ENCODE assay signal across 9 cellular contexts in genomic region chr4:84691170-84691691, GRCh38.
DNase-seq lines count a peak whose midpoint lies in the region; ATAC-seq, FAIRE-seq and TF ChIP-seq lines count a peak whose summit lies in the region.
"Had no signal": no experiment of that assay in that cellular context is flagged by ENCODE, and none has a peak within 500 bp of the region (broad histone marks: within the 10 kb centered on the region; RNA-seq: fewer than 3 reads in every experiment).

No MANE protein-coding gene starts in this region.

- no peak for TF ChIP-seq CTCF in BJ (IDR thresholded peaks at IDR 0.05; ENCODE audit: insufficient read depth, low read depth, low read length)
- no peak for TF ChIP-seq CTCF in Loucy (conservative IDR thresholded peaks at IDR 0.05; ENCODE audit: low read length)
- TF ChIP-seq CTCF in K562 (IDR thresholded peaks at IDR 0.05 in 2 of 3, conservative IDR thresholded peaks at IDR 0.05 in 1 of 3; ENCODE audit: insufficient read depth in 2 of 3, low read depth in 1 of 3, low read length in 3 of 3), result no peak

- no peaks in the 10 kb centered on the region for H3K9me1 ChIP-seq in K562 (ENCODE audit: control insufficient read depth, insufficient read depth, low read length)

- H2BK15ac ChIP-seq in mesendoderm (replicated peaks; ENCODE audit: low read depth), result no peak overlapping the region

- H4K20me1 ChIP-seq in Loucy (ENCODE audit: insufficient read depth, low read length, poor library complexity, severe bottlenecking) (no peaks in the 10 kb centered on the region), K562 (replicated peaks; ENCODE audit: control insufficient read depth, insufficient read depth, low read length) (no peaks in the 10 kb centered on the region)

- H3K27ac ChIP-seq in K562 (ENCODE audit: extremely low read depth, low read depth, low read length) (no peak overlapping the region), mesendoderm (ENCODE audit: low read depth, low read length) (no peak overlapping the region)

- in situ Hi-C loops in K562 (cut with MboI), result no loop called here

- no peak overlapping the region for H2BK5ac ChIP-seq in mesendoderm (ENCODE audit: low read length)

- H3K27me3 ChIP-seq in BJ (ENCODE audit: control insufficient read depth, insufficient read depth, low read length) (no peaks in the 10 kb centered on the region), Loucy (ENCODE audit: insufficient read depth, low read length, poor library complexity, severe bottlenecking) (no peaks in the 10 kb centered on the region), K562 (ENCODE audit: control insufficient read depth in 2 of 2, insufficient read depth in 2 of 2, low read length in 2 of 2) (no peaks in the 10 kb centered on the region), mesendoderm (ENCODE audit: insufficient read depth, low read length, poor library complexity) (no peaks in the 10 kb centered on the region)

- ATAC-seq in K562, result no peak
- no peak for ATAC-seq in left colon

- BruUV-seq in K562 (replicated peaks; lab: Mats Ljungman, UMichigan), result no TSS peak

- intact Hi-C loops in K562 (cut with micrococcal nuclease) (no loop called here), left colon (cut with DNase I, micrococcal nuclease) (no loop called here)

- H3K4me1 ChIP-seq in Loucy (ENCODE audit: insufficient read depth, low read length, poor library complexity, severe bottlenecking) (peaks cover 33% of the 10 kb centered on the region), K562 (replicated peaks in 1 of 2; ENCODE audit: control insufficient read depth in 2 of 2, insufficient read depth in 2 of 2, low read length in 2 of 2) (no peaks in the 10 kb centered on the region; a peak in 2 of 5 replicates), mesendoderm (ENCODE audit: control insufficient read depth, low read depth, low read length) (no peaks in the 10 kb centered on the region)

- FAIRE-seq in K562 (lab: Jason Lieb, UNC), result no peak

- H3K79me1 ChIP-seq in mesendoderm (ENCODE audit: low read length), result no peaks in the 10 kb centered on the region

- peak; percentile 59 for DNase-seq in BJ (ENCODE audit: low read depth)
- DNase-seq in K562 (ENCODE audit: extremely low read depth in 1 of 4, low spot score in 3 of 4), result peak in 3 of 4 experiments; percentile 11 to 14 (median 13)
- DNase-seq in mesendoderm, result peak; percentile 40
- no peak for DNase-seq in left colon
- no peak for DNase-seq in DMS153 treated with DMSO at 0.1 percent for 48 hours (lab: John Stamatoyannopoulos, UW; ENCODE audit: unreplicated experiment)
- no peak for DNase-seq in NCI-H2196 (lab: John Stamatoyannopoulos, UW; ENCODE audit: unreplicated experiment)
- DNase-seq in cortex of kidney (lab: John Stamatoyannopoulos, UW), result no peak
- DNase-seq: NCI-H1048 had no signal

- POLR2A ChIA-PET in BJ (lab: Charles Lee), result interaction anchor here (0.5 kb wide), 1 partner anchor 37 kb away, joined by 4 read pairs; no protein-coding TSS in a partner anchor
- POLR2A ChIA-PET in K562 (lab: Yijun Ruan, JAX), result interaction anchor here (0.6 kb wide), 1 partner anchor 326 kb away, joined by 4 read pairs; no protein-coding TSS in a partner anchor

- H2BK120ac ChIP-seq in mesendoderm (ENCODE audit: low read depth, low read length), result no peak overlapping the region

- no peak overlapping the region for H3K56ac ChIP-seq in mesendoderm (ENCODE audit: low read length)

- H2AFZ ChIP-seq in Loucy (ENCODE audit: low read length) (no peak overlapping the region), K562 (ENCODE audit: low read depth, low read length) (no peak overlapping the region; the same call in 1 of the 2 replicates)

- H3K4me3 ChIP-seq in BJ (ENCODE audit: low read depth, low read length) (no peak overlapping the region), Loucy (ENCODE audit: low read length, poor library complexity, severe bottlenecking) (no peak overlapping the region), K562 (no peak overlapping the region), mesendoderm (ENCODE audit: low read length) (no peak overlapping the region)

- no peak overlapping the region for H3K4ac ChIP-seq in mesendoderm (ENCODE audit: low read depth, low read length)

- H3K9me3 ChIP-seq in Loucy (ENCODE audit: insufficient read depth, low read depth, low read length), result no peaks in the 10 kb centered on the region
- no peaks in the 10 kb centered on the region for H3K9me3 ChIP-seq in K562 (replicated peaks; ENCODE audit: control insufficient read depth, insufficient read depth, low read depth, low read length)

- TF ChIP-seq RAD21 in K562 (CRISPR knock-in tag; conservative IDR thresholded peaks at IDR 0.05 in 1 of 2, IDR thresholded peaks at IDR 0.05 in 1 of 2), result no peak

- H3K36me3 ChIP-seq in BJ (ENCODE audit: control insufficient read depth, insufficient read depth, low read length) (peaks cover 13% of the 10 kb centered on the region), Loucy (ENCODE audit: insufficient read depth, low read length) (peaks cover 29% of the 10 kb centered on the region; the same call in 1 of the 2 replicates), K562 (ENCODE audit: control insufficient read depth, insufficient read depth, low read length) (no peaks in the 10 kb centered on the region), mesendoderm (ENCODE audit: control insufficient read depth, insufficient read depth, low read length) (peaks cover 6% of the 10 kb centered on the region)

- no peak overlapping the region for H4K5ac ChIP-seq in mesendoderm (ENCODE audit: low read length)

- CTCF ChIA-PET in BJ (lab: Yijun Ruan, JAX) (interaction anchor here (1.5 kb wide), 1 partner anchor 10 kb away, joined by 4 read pairs; no protein-coding TSS in a partner anchor), K562 (lab: Yijun Ruan, JAX; ENCODE audit: low intra/inter-chr PET ratio) (no interaction called here)

- no peaks in the 10 kb centered on the region for H3K9me2 ChIP-seq in Loucy (replicated peaks; ENCODE audit: low read depth, low read length)

- H3K18ac ChIP-seq in mesendoderm (ENCODE audit: low read length), result no peak overlapping the region

- no peaks in the 10 kb centered on the region for H3F3A ChIP-seq in Loucy (ENCODE audit: low read depth)

- H3K79me2 ChIP-seq in Loucy (ENCODE audit: insufficient read depth, low read length), result no peaks in the 10 kb centered on the region
- no peaks in the 10 kb centered on the region for H3K79me2 ChIP-seq in K562 (ENCODE audit: control insufficient read depth, insufficient read depth, low read length)
- H3K79me2 ChIP-seq in mesendoderm (ENCODE audit: control insufficient read depth, insufficient read depth, low read length), result no peaks in the 10 kb centered on the region

- no peak overlapping the region for H4K8ac ChIP-seq in mesendoderm (ENCODE audit: low read depth, low read length)

- H3K4me2 ChIP-seq in Loucy (ENCODE audit: low read depth, low read length, poor library complexity, severe bottlenecking) (peak overlapping the region; percentile 18), K562 (ENCODE audit: insufficient read depth, low read length) (no peak overlapping the region), mesendoderm (ENCODE audit: low read length) (no peak overlapping the region)

- no peak overlapping the region for H2AK5ac ChIP-seq in mesendoderm (ENCODE audit: low read length)

- H3K9ac ChIP-seq in Loucy (ENCODE audit: low read depth, low read length, poor library complexity, severe bottlenecking) (no peak overlapping the region), K562 (ENCODE audit: insufficient read depth in 1 of 2, low read depth in 2 of 2, low read length in 2 of 2) (no peak overlapping the region), mesendoderm (ENCODE audit: low read length) (no peak overlapping the region)

- TF ChIP-seq EP300 in K562 (IDR thresholded peaks at IDR 0.05; ENCODE audit: low read length), result no peak

- H3K23ac ChIP-seq in mesendoderm (ENCODE audit: low read length), result no peak overlapping the region

- WGBS in K562 (ENCODE audit: insufficient coverage, low coverage, missing lambda C conversion rate), result 55% methylated on average over 1 of the region's 1 CpG
- WGBS in mesendoderm (ENCODE audit: extremely low coverage, insufficient coverage, low lambda C conversion rate), result no CpG with 5 or more reads among the region's 1 CpG

- no peak for TF ChIP-seq POLR2A in K562 (conservative IDR thresholded peaks at IDR 0.05)

TF ChIP-seq in K562, 482 proteins besides CTCF, POLR2A, EP300 and RAD21 (continues in another document):
- no peak for TF ChIP-seq FIP1L1 (IDR thresholded peaks at IDR 0.05; ENCODE audit: low read depth, low read length, poor library complexity, severe bottlenecking)
- no peak for TF ChIP-seq ZFX (CRISPR knock-in tag; IDR thresholded peaks at IDR 0.05)
- no peak for TF ChIP-seq PPARD (CRISPR knock-in tag; IDR thresholded peaks at IDR 0.05)
- TF ChIP-seq RBM34 (IDR thresholded peaks at IDR 0.05; ENCODE audit: borderline replicate concordance, insufficient read depth, low read length), result no peak
- TF ChIP-seq MAX (CRISPR knock-in tag; IDR thresholded peaks at IDR 0.05), result no peak
- 0 out of 2 replicates have a peak, but pooled peaks have one; percentile 34 for TF ChIP-seq MAFG (tag; conservative IDR thresholded peaks at IDR 0.05)
- no peak for TF ChIP-seq RBBP5 (IDR thresholded peaks at IDR 0.05; ENCODE audit: borderline replicate concordance, insufficient read depth, low read length, poor library complexity, severe bottlenecking)
- TF ChIP-seq NR4A1 (CRISPR knock-in tag; IDR thresholded peaks at IDR 0.05), result no peak
- no peak for TF ChIP-seq NR4A1 (tag; IDR thresholded peaks at IDR 0.05)
- peak; percentile 31; the same call in 1 of the 2 replicates for TF ChIP-seq ARID1B (IDR thresholded peaks at IDR 0.05)
- no peak for TF ChIP-seq HBP1 (CRISPR knock-in tag; IDR thresholded peaks at IDR 0.05)
- no peak for TF ChIP-seq TRIM24 (IDR thresholded peaks at IDR 0.05)

Comparison
In these comparisons a context has a peak if more than half of its experiments do, and no peak if none do; other contexts are left out.
1. DNase-seq: peak in BJ (single experiment), K562 (3 of 4) and mesendoderm (single experiment); none in left colon (0 of 2), DMS153 treated with DMSO at 0.1 percent for 48 hours (single experiment), NCI-H2196 (single experiment) and cortex of kidney (single experiment).